16 cellular contexts compared by ENCODE assay signal in the genomic region with DNA sequence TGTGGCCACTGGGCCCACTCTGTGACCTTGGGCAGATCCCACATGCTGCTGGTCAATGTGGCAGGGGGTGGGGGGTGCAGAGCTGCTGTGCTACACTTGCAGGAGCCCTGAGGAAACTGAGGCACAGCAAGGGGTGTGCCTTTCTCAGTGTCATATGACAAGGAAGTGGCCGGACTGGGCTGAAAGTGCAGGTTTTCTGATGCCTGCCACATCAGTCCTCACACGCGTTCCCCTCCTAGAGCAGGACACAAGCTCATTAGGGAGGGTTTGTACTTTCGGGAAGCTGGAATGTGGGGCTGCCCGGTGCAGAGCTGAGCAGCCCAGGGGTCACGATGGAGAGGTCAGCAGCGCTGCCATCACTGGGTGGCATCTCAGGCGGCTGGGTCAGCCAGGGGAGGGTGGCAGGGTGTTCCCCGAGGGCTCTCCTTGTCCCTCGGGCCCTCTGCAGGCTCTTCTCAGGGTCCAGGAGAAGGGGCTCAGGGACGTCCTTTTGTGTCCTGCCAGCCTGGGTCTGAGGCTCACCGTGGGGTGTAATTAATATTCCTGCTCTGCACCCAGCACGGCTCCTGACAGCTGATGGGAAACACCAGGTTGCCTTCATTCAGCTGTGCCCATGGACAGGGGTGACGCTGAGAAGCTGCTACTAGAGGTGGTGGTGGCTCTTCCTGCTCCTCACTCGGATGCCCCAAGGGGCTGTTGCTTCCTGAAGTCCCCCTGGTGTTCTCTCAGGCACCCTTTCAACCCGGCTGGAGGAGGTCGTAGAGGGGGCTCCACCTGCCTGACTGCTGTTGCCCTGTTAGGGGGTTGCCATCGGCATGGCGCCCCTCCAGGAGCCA.
DNase-seq lines count a peak whose midpoint lies in the region; ATAC-seq and TF ChIP-seq lines count a peak whose summit lies in the region.
"Had no signal": no experiment of that assay in that cellular context is flagged by ENCODE, and none has a peak within 500 bp of the region (broad histone marks: within the 10 kb centered on the region; RNA-seq: fewer than 3 reads in every experiment).

No MANE protein-coding gene starts in this region.

- H3K27ac ChIP-seq in mesenchymal stem cell (ENCODE audit: low read length, poor library complexity, severe bottlenecking), result no peak overlapping the region
- H3K27ac ChIP-seq in temporal lobe (ENCODE audit: low read depth, low read length), result peak overlapping the region; percentile 31
- H3K27ac ChIP-seq: SJSA1 had no signal

- no peaks in the 10 kb centered on the region for H3K9me3 Mint-ChIP-seq in activated CD8-positive, alpha-beta memory T cell treated with anti-CD3 and anti-CD28 coated beads, Interleukin-2, amount 10 ng/mL, durations not matched to agents 7 days and 5 days (ENCODE audit: low read depth)
- no peaks in the 10 kb centered on the region for H3K9me3 Mint-ChIP-seq in activated B cell treated with CpG ODN at 0.5 μM for 24 hours
- H3K9me3 Mint-ChIP-seq: CD4-positive, CD25-positive, alpha-beta regulatory T cell; nephron had no signal

- H3K27me3 ChIP-seq in mesenchymal stem cell (ENCODE audit: control insufficient read depth in 1 of 2, insufficient read depth in 1 of 2, low read length in 2 of 2), result peaks cover 0 to 43% of the 10 kb centered on the region in 2 experiments

- no peak overlapping the region for H3K4ac ChIP-seq in mesenchymal stem cell (ENCODE audit: low read depth in 1 of 2, low read length in 2 of 2)

- H3K14ac ChIP-seq in mesenchymal stem cell (ENCODE audit: low read length in 2 of 2), result no peak overlapping the region

- POLR2A ChIA-PET in activated B cell treated with CpG ODN at 0.5 μM for 24 hours (lab: Charles Lee), result no interaction called here

- H3K79me1 ChIP-seq in mesenchymal stem cell (replicated peaks; ENCODE audit: low read length, poor library complexity, severe bottlenecking), result no peaks in the 10 kb centered on the region

- H2AK5ac ChIP-seq in mesenchymal stem cell (ENCODE audit: low read length, severe bottlenecking), result no peak overlapping the region

- H3K4me1 ChIP-seq in mesenchymal stem cell (ENCODE audit: control insufficient read depth, insufficient read depth, low read depth, low read length), result no peaks in the 10 kb centered on the region
- H3K4me1 ChIP-seq: SJSA1 had no signal

- peaks cover 4% of the 10 kb centered on the region for H3K9me3 ChIP-seq in mesenchymal stem cell (ENCODE audit: control insufficient read depth, low read length)
- H3K9me3 ChIP-seq: SJSA1 had no signal

- no peak overlapping the region for H3K9ac ChIP-seq in mesenchymal stem cell (ENCODE audit: low read length)

- H4K91ac ChIP-seq in mesenchymal stem cell (ENCODE audit: low read length), result peak overlapping the region; percentile 47

- H2AFZ ChIP-seq in mesenchymal stem cell (ENCODE audit: low read depth, low read length), result no peak overlapping the region

- H3K27me3 Mint-ChIP-seq in activated CD8-positive, alpha-beta memory T cell treated with anti-CD3 and anti-CD28 coated beads, Interleukin-2, amount 10 ng/mL, durations not matched to agents 7 days and 5 days, result peaks cover 2% of the 10 kb centered on the region
- H3K27me3 Mint-ChIP-seq in activated B cell treated with CpG ODN at 0.5 μM for 24 hours, result peaks cover 9% of the 10 kb centered on the region

- H3K4me3 Mint-ChIP-seq in activated CD8-positive, alpha-beta memory T cell treated with anti-CD3 and anti-CD28 coated beads, Interleukin-2, amount 10 ng/mL, durations not matched to agents 7 days and 5 days, result no peak overlapping the region
- H3K4me3 Mint-ChIP-seq in activated B cell treated with CpG ODN at 0.5 μM for 24 hours, result no peak overlapping the region
- H3K4me3 Mint-ChIP-seq: CD4-positive, CD25-positive, alpha-beta regulatory T cell; nephron had no signal

- no peak overlapping the region for H3K23ac ChIP-seq in mesenchymal stem cell (ENCODE audit: low read length in 2 of 2)

- 74% methylated on average over 19 of the region's 19 CpGs for WGBS in mesenchymal stem cell

- H3K36me3 Mint-ChIP-seq in activated CD8-positive, alpha-beta memory T cell treated with anti-CD3 and anti-CD28 coated beads, Interleukin-2, amount 10 ng/mL, durations not matched to agents 7 days and 5 days, result no peaks in the 10 kb centered on the region
- no peaks in the 10 kb centered on the region for H3K36me3 Mint-ChIP-seq in activated B cell treated with CpG ODN at 0.5 μM for 24 hours (ENCODE audit: low read depth)
- H3K36me3 Mint-ChIP-seq: CD4-positive, CD25-positive, alpha-beta regulatory T cell had no signal

- DNase-seq in activated CD8-positive, alpha-beta memory T cell treated with anti-CD3 and anti-CD28 coated beads for 24 hours, result peak; percentile 33
- no peak for DNase-seq in activated CD8-positive, alpha-beta memory T cell treated with anti-CD3 and anti-CD28 coated beads, Interleukin-2, amount 10 ng/mL, durations not matched to agents 7 days and 5 days
- DNase-seq in activated B cell treated with CpG ODN at 0.5 μM for 24 hours, result peak; percentile 9
- no peak for DNase-seq in mesenchymal stem cell
- DNase-seq in AG20443 (ENCODE audit: low spot score), result no peak
- DNase-seq: anterior cingulate cortex; CD4-positive, CD25-positive, alpha-beta regulatory T cell; GDM1; stimulated activated CD4-positive, alpha-beta T cell treated with anti-CD3 and anti-CD28 coated beads, Interleukin-4, amount 100 ng/mL, for 4 hours; T-helper 2 cell had no signal

- CTCF ChIA-PET in activated CD8-positive, alpha-beta memory T cell treated with anti-CD3 and anti-CD28 coated beads, Interleukin-2, amount 10 ng/mL, durations not matched to agents 7 days and 5 days (lab: Charles Lee), result no interaction called here
- CTCF ChIA-PET in activated B cell treated with CpG ODN at 0.5 μM for 24 hours (lab: Charles Lee), result no interaction called here

- H3K4me2 ChIP-seq in mesenchymal stem cell (ENCODE audit: low read length, poor library complexity, severe bottlenecking), result no peak overlapping the region

- no peak overlapping the region for H4K8ac ChIP-seq in mesenchymal stem cell (ENCODE audit: low read length)

- no peak for ATAC-seq in activated CD8-positive, alpha-beta memory T cell treated with anti-CD3 and anti-CD28 coated beads, Interleukin-2, amount 10 ng/mL, durations not matched to agents 7 days and 5 days
- ATAC-seq in activated B cell treated with CpG ODN at 0.5 μM for 24 hours (ENCODE audit: low read depth) (no peak), GM21786 (IDR thresholded peaks at IDR 0.05; ENCODE audit: unreplicated experiment) (no peak), HG03025 (IDR thresholded peaks at IDR 0.05; ENCODE audit: low FRiP score, unreplicated experiment) (no peak)
- ATAC-seq: GM12878 had no signal

- H2BK12ac ChIP-seq in mesenchymal stem cell (ENCODE audit: low read length in 2 of 2), result no peak overlapping the region

- no peak overlapping the region for H2BK5ac ChIP-seq in mesenchymal stem cell (ENCODE audit: low read depth, low read length, poor library complexity, severe bottlenecking)

- H3K36me3 ChIP-seq in mesenchymal stem cell (ENCODE audit: control insufficient read depth in 1 of 2, insufficient read depth in 2 of 2, low read depth in 1 of 2, low read length in 2 of 2), result no peaks in the 10 kb centered on the region
- H3K36me3 ChIP-seq: SJSA1 had no signal

- no peak overlapping the region for H3K4me3 ChIP-seq in mesenchymal stem cell (ENCODE audit: insufficient read depth in 1 of 2, low read depth in 1 of 2, low read length in 2 of 2)
- H3K4me3 ChIP-seq: GM12878, SJSA1 had no signal

- intact Hi-C loops in activated B cell treated with CpG ODN at 0.5 μM for 24 hours (cut with micrococcal nuclease), result no loop called here

- no peak overlapping the region for H2BK120ac ChIP-seq in mesenchymal stem cell (ENCODE audit: low read depth, low read length)

- no peak overlapping the region for H2BK15ac ChIP-seq in mesenchymal stem cell (ENCODE audit: low read depth, poor library complexity, severe bottlenecking)

- H3K4me1 Mint-ChIP-seq in activated CD8-positive, alpha-beta memory T cell treated with anti-CD3 and anti-CD28 coated beads, Interleukin-2, amount 10 ng/mL, durations not matched to agents 7 days and 5 days, result no peaks in the 10 kb centered on the region
- no peaks in the 10 kb centered on the region for H3K4me1 Mint-ChIP-seq in activated B cell treated with CpG ODN at 0.5 μM for 24 hours
- H3K4me1 Mint-ChIP-seq: CD4-positive, CD25-positive, alpha-beta regulatory T cell had no signal

- H3K27ac Mint-ChIP-seq in activated CD8-positive, alpha-beta memory T cell treated with anti-CD3 and anti-CD28 coated beads, Interleukin-2, amount 10 ng/mL, durations not matched to agents 7 days and 5 days, result no peak overlapping the region
- no peak overlapping the region for H3K27ac Mint-ChIP-seq in activated B cell treated with CpG ODN at 0.5 μM for 24 hours
- H3K27ac Mint-ChIP-seq: CD4-positive, CD25-positive, alpha-beta regulatory T cell had no signal

- H3K18ac ChIP-seq in mesenchymal stem cell (ENCODE audit: low read depth in 1 of 2, low read length in 2 of 2), result no peak overlapping the region

- TF ChIP-seq CTCF in activated B cell treated with CpG ODN at 0.5 μM for 24 hours (IDR thresholded peaks at IDR 0.05), result no peak

Comparison
In these comparisons a context has a peak if more than half of its experiments do, and no peak if none do; other contexts are left out.
1. DNase-seq: peak in activated CD8-positive, alpha-beta memory T cell treated with anti-CD3 and anti-CD28 coated beads for 24 hours (single experiment) and activated B cell treated with CpG ODN at 0.5 μM for 24 hours (single experiment); none in activated CD8-positive, alpha-beta memory T cell treated with anti-CD3 and anti-CD28 coated beads, Interleukin-2, amount 10 ng/mL, durations not matched to agents 7 days and 5 days (single experiment), mesenchymal stem cell (single experiment) and AG20443 (single experiment).